In the genomic region with DNA sequence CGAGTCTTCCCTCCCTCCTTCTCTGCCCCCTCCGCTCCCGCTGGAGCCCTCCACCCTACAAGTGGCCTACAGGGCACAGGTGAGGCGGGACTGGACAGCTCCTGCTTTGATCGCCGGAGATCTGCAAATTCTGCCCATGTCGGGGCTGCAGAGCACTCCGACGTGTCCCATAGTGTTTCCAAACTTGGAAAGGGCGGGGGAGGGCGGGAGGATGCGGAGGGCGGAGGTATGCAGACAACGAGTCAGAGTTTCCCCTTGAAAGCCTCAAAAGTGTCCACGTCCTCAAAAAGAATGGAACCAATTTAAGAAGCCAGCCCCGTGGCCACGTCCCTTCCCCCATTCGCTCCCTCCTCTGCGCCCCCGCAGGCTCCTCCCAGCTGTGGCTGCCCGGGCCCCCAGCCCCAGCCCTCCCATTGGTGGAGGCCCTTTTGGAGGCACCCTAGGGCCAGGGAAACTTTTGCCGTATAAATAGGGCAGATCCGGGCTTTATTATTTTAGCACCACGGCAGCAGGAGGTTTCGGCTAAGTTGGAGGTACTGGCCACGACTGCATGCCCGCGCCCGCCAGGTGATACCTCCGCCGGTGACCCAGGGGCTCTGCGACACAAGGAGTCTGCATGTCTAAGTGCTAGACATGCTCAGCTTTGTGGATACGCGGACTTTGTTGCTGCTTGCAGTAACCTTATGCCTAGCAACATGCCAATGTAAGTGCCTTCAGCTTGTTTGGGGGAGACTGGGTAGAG, we compare ENCODE assay signal across 8 cellular contexts. TPM values are rescaled to one million over a fixed set of nuclear protein-coding genes. Genes with fewer than 3 reads are reported as not detected.
DNase-seq lines count a peak whose midpoint lies in the region; ATAC-seq, FAIRE-seq and TF ChIP-seq lines count a peak whose summit lies in the region.

Gene COL1A2, plus strand, starts transcription at position 497 of the 742 bp plus-strand sequence. Its CDS starts 137 bp downstream, at position 634.

- H3K4me1 ChIP-seq in Loucy (ENCODE audit: insufficient read depth, low read length, poor library complexity, severe bottlenecking) (no peaks in the 10 kb centered on the region), kidney (ENCODE audit: control insufficient read depth in 1 of 2, insufficient read depth in 1 of 2, low read depth in 1 of 2, low read length in 2 of 2) (peaks cover 0 to 7% of the 10 kb centered on the region in 2 donors), BE2C (no peaks in the 10 kb centered on the region)

- H4K20me1 ChIP-seq in Loucy (ENCODE audit: insufficient read depth, low read length, poor library complexity, severe bottlenecking), result no peaks in the 10 kb centered on the region

- H3K9me3 ChIP-seq in Loucy (ENCODE audit: insufficient read depth, low read depth, low read length) (no peaks in the 10 kb centered on the region), kidney (ENCODE audit: control insufficient read depth in 1 of 2, low read length in 2 of 2) (no peaks in the 10 kb centered on the region), BE2C (no peaks in the 10 kb centered on the region)

- peaks cover 5 to 31% of the 10 kb centered on the region in 2 donors for H3K27me3 Mint-ChIP-seq in stimulated activated naive B cell treated with anti-CD40 and anti-IgM and Interleukin-4, amounts not matched to agents 10 μg/mL and 1 μg/mL and 100 μg/mL, for 72 hours

- no peak within 1 kb of the TSS for H3K4me3 ChIP-seq in Loucy (ENCODE audit: low read length, poor library complexity, severe bottlenecking)
- H3K4me3 ChIP-seq in kidney (ENCODE audit: low read length in 2 of 2), result peak within 1 kb of the TSS; percentile 63 to 65
- no peak within 1 kb of the TSS for H3K4me3 ChIP-seq in BE2C (ENCODE audit: low read depth, low read length)

- H3K4me2 ChIP-seq in Loucy (ENCODE audit: low read depth, low read length, poor library complexity, severe bottlenecking), result no peak within 1 kb of the TSS

- intact Hi-C loops in kidney (cut with DNase I), result loop anchor here (5.0 kb wide), 1 partner anchor 102 kb away; no protein-coding TSS in a partner anchor

- peak; percentile 64 to 67 for ATAC-seq in stimulated activated naive B cell treated with anti-CD40 and anti-IgM and Interleukin-4, amounts not matched to agents 10 μg/mL and 1 μg/mL and 100 μg/mL, for 72 hours (replicated peaks)
- ATAC-seq in HG03196 (IDR thresholded peaks at IDR 0.05; ENCODE audit: unreplicated experiment), result no peak

- peaks cover 7 to 24% of the 10 kb centered on the region in 2 donors for H3K4me1 Mint-ChIP-seq in stimulated activated naive B cell treated with anti-CD40 and anti-IgM and Interleukin-4, amounts not matched to agents 10 μg/mL and 1 μg/mL and 100 μg/mL, for 72 hours

- DNase-seq in DMS53 (lab: John Stamatoyannopoulos, UW) (peak; percentile 73), kidney (peak; percentile 95), BE2C (no peak), NCI-H226 (no peak)
- peak; percentile 10 for DNase-seq in central memory CD4-positive, alpha-beta T cell
- no peak for DNase-seq in stimulated activated naive B cell treated with anti-CD40 and anti-IgM and Interleukin-4, amounts not matched to agents 10 μg/mL and 1 μg/mL and 100 μg/mL, for 72 hours

- H3K36me3 ChIP-seq in Loucy (ENCODE audit: insufficient read depth, low read length) (no peaks in the 10 kb centered on the region), kidney (ENCODE audit: control insufficient read depth in 1 of 2, insufficient read depth in 2 of 2, low read length in 2 of 2) (no peaks in the 10 kb centered on the region), BE2C (no peaks in the 10 kb centered on the region)

- FAIRE-seq in kidney (lab: Jason Lieb, UNC), result no peak

- H3K9me2 ChIP-seq in Loucy (replicated peaks; ENCODE audit: low read depth, low read length), result no peaks in the 10 kb centered on the region

- no peaks in the 10 kb centered on the region for H3K9me3 Mint-ChIP-seq in stimulated activated naive B cell treated with anti-CD40 and anti-IgM and Interleukin-4, amounts not matched to agents 10 μg/mL and 1 μg/mL and 100 μg/mL, for 72 hours

- H2AFZ ChIP-seq in Loucy (ENCODE audit: low read length), result 0 out of 2 replicates have a peak within 1 kb of the TSS, but pooled peaks have one; percentile 8

- H3K36me3 Mint-ChIP-seq in stimulated activated naive B cell treated with anti-CD40 and anti-IgM and Interleukin-4, amounts not matched to agents 10 μg/mL and 1 μg/mL and 100 μg/mL, for 72 hours, result no peaks in the 10 kb centered on the region

- no peaks in the 10 kb centered on the region for H3F3A ChIP-seq in Loucy (ENCODE audit: low read depth)

- H3K27me3 ChIP-seq in Loucy (ENCODE audit: insufficient read depth, low read length, poor library complexity, severe bottlenecking), result no peaks in the 10 kb centered on the region
- peaks cover 4% of the 10 kb centered on the region; the same call in 1 of the 2 replicates for H3K27me3 ChIP-seq in BE2C

- no peak for TF ChIP-seq CTCF in Loucy (conservative IDR thresholded peaks at IDR 0.05; ENCODE audit: low read length)
- TF ChIP-seq CTCF in kidney (IDR thresholded peaks at IDR 0.05; ENCODE audit: borderline replicate concordance, extremely low read depth, insufficient read depth), result no peak
- no peak for TF ChIP-seq CTCF in BE2C (IDR thresholded peaks at IDR 0.05; ENCODE audit: low read depth, low read length)

- no peaks in the 10 kb centered on the region for H3K79me2 ChIP-seq in Loucy (ENCODE audit: insufficient read depth, low read length)

- H3K27ac ChIP-seq in kidney (ENCODE audit: low read depth in 2 of 2, low read length in 2 of 2), result peak within 1 kb of the TSS; percentile 65 to 70

- H3K27ac Mint-ChIP-seq in stimulated activated naive B cell treated with anti-CD40 and anti-IgM and Interleukin-4, amounts not matched to agents 10 μg/mL and 1 μg/mL and 100 μg/mL, for 72 hours, result no peak within 1 kb of the TSS

- H3K4me3 Mint-ChIP-seq in stimulated activated naive B cell treated with anti-CD40 and anti-IgM and Interleukin-4, amounts not matched to agents 10 μg/mL and 1 μg/mL and 100 μg/mL, for 72 hours, result peak within 1 kb of the TSS; percentile 77 to 82

- H3K9ac ChIP-seq in Loucy (ENCODE audit: low read depth, low read length, poor library complexity, severe bottlenecking) (no peak within 1 kb of the TSS), kidney (ENCODE audit: low read length in 2 of 2) (peak within 1 kb of the TSS; percentile 20 to 29)

RNA-seq across cellular contexts. Expression of gene COL1A2, which starts in this region (rescaled TPM):
- 149 TPM for total RNA-seq in kidney
- polyA plus RNA-seq in kidney (ENCODE audit: insufficient read depth, low read depth, low replicate concordance), result 51.4 TPM
- polyA plus RNA-seq in BE2C (2012; ENCODE audit: insufficient read depth, insufficient read length, low read depth), result not detected

Comparison
In these comparisons a context has a peak if more than half of its experiments do, and no peak if none do; other contexts are left out.
1. DNase-seq: peak in DMS53 (single experiment), central memory CD4-positive, alpha-beta T cell (single experiment) and kidney (single experiment); none in stimulated activated naive B cell treated with anti-CD40 and anti-IgM and Interleukin-4, amounts not matched to agents 10 μg/mL and 1 μg/mL and 100 μg/mL, for 72 hours (single experiment), BE2C (single experiment) and NCI-H226 (single experiment).
2. H3K4me3 ChIP-seq: peak in kidney (2 of 2); none in Loucy (single experiment) and BE2C (single experiment).